In the genomic region with DNA sequence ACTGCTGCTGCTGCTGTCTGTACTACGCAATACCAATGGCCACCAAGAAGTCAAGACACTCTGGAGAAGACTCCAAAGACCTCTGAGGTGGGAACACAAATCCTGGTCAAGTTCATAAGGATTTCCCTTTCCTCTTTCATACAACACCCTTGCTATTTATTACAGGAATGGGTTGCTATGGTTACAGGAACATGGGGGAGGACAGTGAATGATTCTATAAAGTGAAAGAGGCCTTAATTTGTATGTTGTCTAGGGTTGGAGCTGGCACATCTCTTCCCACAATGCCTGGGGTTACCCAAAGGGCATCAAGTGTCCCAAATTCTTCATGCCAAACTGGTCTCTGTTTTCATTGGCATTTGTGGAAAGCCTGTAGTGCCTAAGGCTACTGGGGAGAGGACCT, we compare ENCODE assay signal across 19 cellular contexts. TPM values are rescaled to one million over a fixed set of nuclear protein-coding genes. Genes with fewer than 3 reads are reported as not detected.
DNase-seq lines count a peak whose midpoint lies in the region; ATAC-seq, FAIRE-seq and TF ChIP-seq lines count a peak whose summit lies in the region.
"Had no signal": no experiment of that assay in that cellular context is flagged by ENCODE, and none has a peak within 500 bp of the region (broad histone marks: within the 10 kb centered on the region; RNA-seq: fewer than 3 reads in every experiment).

No MANE protein-coding gene starts in this region.

- H4K20me1 ChIP-seq in GM23248 (ENCODE audit: insufficient read depth) (no peaks in the 10 kb centered on the region), endothelial cell of umbilical vein (replicated peaks; ENCODE audit: control insufficient read depth, extremely low read depth, insufficient read depth, low read length) (no peaks in the 10 kb centered on the region)

- H2AFZ ChIP-seq in GM23248 (no peak overlapping the region), endothelial cell of umbilical vein (ENCODE audit: low read depth, low read length) (no peak overlapping the region)

- H3K27ac ChIP-seq in GM23248 (no peak overlapping the region), endothelial cell of umbilical vein (ENCODE audit: insufficient read depth, low read depth, low read length) (no peak overlapping the region), heart left ventricle (no peak overlapping the region)
- H3K27ac ChIP-seq: KMS-11, Peyer's patch had no signal

- TF ChIP-seq POLR2A in endothelial cell of umbilical vein (IDR thresholded peaks at IDR 0.05; ENCODE audit: low read depth, low read length) (no peak), lower leg skin (IDR thresholded peaks at IDR 0.05) (no peak), heart left ventricle (IDR thresholded peaks at IDR 0.05) (no peak)

- POLR2A ChIA-PET in endothelial cell of umbilical vein (lab: Charles Lee) = no interaction called here

- peaks cover 11% of the 10 kb centered on the region for H3F3A ChIP-seq in GM23248 (ENCODE audit: insufficient read depth)

- H3K4me1 ChIP-seq in GM23248 (ENCODE audit: insufficient read depth) = peaks cover 13% of the 10 kb centered on the region; the same call in 1 of the 2 replicates
- H3K4me1 ChIP-seq in endothelial cell of umbilical vein (ENCODE audit: control insufficient read depth, extremely low read depth, insufficient read depth, low read length) = no peaks in the 10 kb centered on the region
- no peaks in the 10 kb centered on the region for H3K4me1 ChIP-seq in heart left ventricle
- H3K4me1 ChIP-seq: Peyer's patch had no signal

- no peaks in the 10 kb centered on the region for H3K36me3 ChIP-seq in GM23248 (ENCODE audit: low read depth)
- H3K36me3 ChIP-seq in endothelial cell of umbilical vein (ENCODE audit: control insufficient read depth in 2 of 2, extremely low read depth in 1 of 2, insufficient read depth in 2 of 2, low read length in 2 of 2) = no peaks in the 10 kb centered on the region
- H3K36me3 ChIP-seq in heart left ventricle = no peaks in the 10 kb centered on the region
- H3K36me3 ChIP-seq: Peyer's patch had no signal

- no peaks in the 10 kb centered on the region for H3K36me3 Mint-ChIP-seq in T-helper 17 cell (ENCODE audit: low read depth)
- H3K36me3 Mint-ChIP-seq: CD4-positive, CD25-positive, alpha-beta regulatory T cell had no signal

- H3K9ac ChIP-seq in GM23248 = no peak overlapping the region
- no peak overlapping the region for H3K9ac ChIP-seq in endothelial cell of umbilical vein (replicated peaks; ENCODE audit: extremely low read depth, insufficient read depth, low read length)
- H3K9ac ChIP-seq: KMS-11, SK-N-SH had no signal

- no TSS peak for BruUV-seq in endothelial cell of umbilical vein (replicated peaks; lab: Mats Ljungman, UMichigan)

- WGBS in GM23248 (ENCODE audit: low coverage in 1 of 2, low lambda C conversion rate in 2 of 2, missing lambda C conversion rate in 2 of 2), 2 experiments = 97 to 100% methylated on average over 1 of the region's 1 CpG
- WGBS in lower leg skin, 2 donors = 83 to 100% methylated on average over 1 of the region's 1 CpG
- 37 to 86% (median 79%) methylated on average over 1 of the region's 1 CpG for WGBS in heart left ventricle, 4 donors

- no peaks in the 10 kb centered on the region for H3K9me1 ChIP-seq in endothelial cell of umbilical vein (replicated peaks; ENCODE audit: control insufficient read depth, extremely low read depth, insufficient read depth, low read length)

- DNase-seq in GM23248 (peak; percentile 32), T-helper 17 cell (no peak), endothelial cell of umbilical vein (ENCODE audit: low read depth, low spot score) (peak; percentile 18), renal cortical epithelial cell (ENCODE audit: low read depth) (peak; percentile 12), lower leg skin (ENCODE audit: low spot score in 2 of 2) (no peak), heart left ventricle (no peak)
- DNase-seq: AML-193; CD4-positive, CD25-positive, alpha-beta regulatory T cell; NCI-H1092; NCI-H146; NCI-H2081; NCI-H2227 treated with DMSO at 0.1 percent for 48 hours; NCI-H524 treated with DMSO at 0.1 percent for 48 hours; Peyer's patch; Right ventricle myocardium superior; SK-N-SH had no signal

- FAIRE-seq in endothelial cell of umbilical vein (lab: Jason Lieb, UNC) = no peak

- H3K27ac Mint-ChIP-seq in T-helper 17 cell = peak overlapping the region; percentile 14

- no peaks in the 10 kb centered on the region for H3K9me3 ChIP-seq in GM23248 (ENCODE audit: low read depth)
- H3K9me3 ChIP-seq in T-helper 17 cell (ENCODE audit: control insufficient read depth, low read length, poor library complexity, severe bottlenecking) = no peaks in the 10 kb centered on the region
- H3K9me3 ChIP-seq in endothelial cell of umbilical vein (replicated peaks; ENCODE audit: control insufficient read depth, insufficient read depth, low read length) = no peaks in the 10 kb centered on the region
- no peaks in the 10 kb centered on the region for H3K9me3 ChIP-seq in heart left ventricle
- H3K9me3 ChIP-seq: Peyer's patch, SK-N-SH had no signal

- dilution Hi-C loops in endothelial cell of umbilical vein (cut with MboI; ENCODE audit: extremely low pct_ligation_motif_present, low sequenced_read_pairs) = no loop called here

- no peaks in the 10 kb centered on the region for H3K9me2 ChIP-seq in GM23248 (ENCODE audit: insufficient read depth)
- H3K9me2 ChIP-seq: SK-N-SH had no signal

- no peaks in the 10 kb centered on the region for H3K4me1 Mint-ChIP-seq in T-helper 17 cell
- H3K4me1 Mint-ChIP-seq: CD4-positive, CD25-positive, alpha-beta regulatory T cell had no signal

- CTCF ChIA-PET in endothelial cell of umbilical vein (lab: Charles Lee) = interaction anchor here (1.1 to 4.3 kb wide), 5 partner anchors 8 to 86 kb away, joined by 5 to 40 read pairs (median 8); partner anchors contain the start of gene SEC14L2

- no peaks in the 10 kb centered on the region for H3K27me3 ChIP-seq in GM23248 (replicated peaks; ENCODE audit: insufficient read depth)
- H3K27me3 ChIP-seq in endothelial cell of umbilical vein (ENCODE audit: control insufficient read depth in 2 of 2, insufficient read depth in 2 of 2, low read length in 2 of 2) = peaks cover 0 to 2% of the 10 kb centered on the region in 2 experiments
- H3K27me3 ChIP-seq in heart left ventricle = no peaks in the 10 kb centered on the region
- H3K27me3 ChIP-seq: Peyer's patch had no signal

- ATAC-seq in T-helper 17 cell (no peak), GM21717 (IDR thresholded peaks at IDR 0.05; ENCODE audit: unreplicated experiment) (no peak), heart left ventricle (no peak)

- H3K4me3 Mint-ChIP-seq in T-helper 17 cell = no peak overlapping the region
- H3K4me3 Mint-ChIP-seq: CD4-positive, CD25-positive, alpha-beta regulatory T cell had no signal

- H3K27me3 Mint-ChIP-seq in T-helper 17 cell = peaks cover 20% of the 10 kb centered on the region

- H3K4me3 ChIP-seq in GM23248 = no peak overlapping the region
- H3K4me3 ChIP-seq in endothelial cell of umbilical vein (replicated peaks in 1 of 3; ENCODE audit: insufficient read depth in 1 of 3, low read depth in 1 of 3, low read length in 3 of 3) = no peak overlapping the region
- no peak overlapping the region for H3K4me3 ChIP-seq in lower leg skin (ENCODE audit: low read depth, poor library complexity, severe bottlenecking)
- H3K4me3 ChIP-seq in heart left ventricle = no peak overlapping the region
- H3K4me3 ChIP-seq: Peyer's patch had no signal

- in situ Hi-C loops in GM23248 (cut with MboI) = no loop called here

- intact Hi-C loops in endothelial cell of umbilical vein (cut with micrococcal nuclease) = no loop called here
- intact Hi-C loops in lower leg skin (cut with DNase I; ENCODE audit: low total_unique reads) = loop anchor here (10.0 kb wide), 1 partner anchor 218 kb away; the partner anchor contains the start of gene OSM
- intact Hi-C loops in heart left ventricle (cut with DNase I) = loop anchor here in 4 of 10 donors (5.0 to 10.0 kb wide), 3 partner anchors 91 to 376 kb away; partner anchors contain the start of gene OSM (in 2 of the 4)

- no peak for TF ChIP-seq CTCF in endothelial cell of umbilical vein (IDR thresholded peaks at IDR 0.05; ENCODE audit: extremely low read depth in 1 of 2, insufficient read depth in 1 of 2, low read depth in 1 of 2, low read length in 2 of 2)
- no peak for TF ChIP-seq CTCF in lower leg skin (IDR thresholded peaks at IDR 0.05)
- TF ChIP-seq CTCF in heart left ventricle (IDR thresholded peaks at IDR 0.05) = no peak

- H3K79me2 ChIP-seq in GM23248 (ENCODE audit: insufficient read depth) (no peaks in the 10 kb centered on the region), endothelial cell of umbilical vein (ENCODE audit: control insufficient read depth, insufficient read depth, low read length) (no peaks in the 10 kb centered on the region)

- H3K4me2 ChIP-seq in GM23248 (ENCODE audit: unreplicated experiment) (no peak overlapping the region), endothelial cell of umbilical vein (ENCODE audit: insufficient read depth, low read length) (no peak overlapping the region)
- H3K4me2 ChIP-seq: KMS-11, SK-N-SH had no signal

RNA-seq across cellular contexts. Expression of gene SEC14L3, which starts 11.4 kb away (rescaled TPM):
- not detected in 2 replicates for total RNA-seq in GM23248 (2014; rRNA removed; shearing (Covaris generic))
- polyA plus RNA-seq in GM23248 (2016; fragmentation: Nextera tagmentation; extraction: Ambion mirVana) (not detected in 2 replicates), endothelial cell of umbilical vein (not detected in 2 replicates), heart left ventricle (not detected)
- total RNA-seq in T-helper 17 cell (not detected), endothelial cell of umbilical vein (not detected in 2 replicates), renal cortical epithelial cell (not detected in 2 replicates), lower leg skin (under 1 TPM in 1 of 4 donors, not detected in 3; 0.25 TPM), heart left ventricle (not detected)
- not detected in 2 replicates for polyA plus RNA-seq in endothelial cell of umbilical vein (2011; cell fraction: cytosol; rRNA removed)
- polyA plus RNA-seq in endothelial cell of umbilical vein (2011; cell fraction: nucleus; rRNA removed) = not detected in 2 replicates
- polyA plus RNA-seq in endothelial cell of umbilical vein (2012) = not detected in 2 replicates
- polyA minus RNA-seq in endothelial cell of umbilical vein = not detected in 2 replicates
- not detected for polyA minus RNA-seq in endothelial cell of umbilical vein (2011; cell fraction: cytosol; rRNA and poly(A)+ RNA removed)
- not detected in 2 replicates for polyA minus RNA-seq in endothelial cell of umbilical vein (2011; cell fraction: nucleus; rRNA and poly(A)+ RNA removed)
- total RNA-seq: CD4-positive, CD25-positive, alpha-beta regulatory T cell; MCF 10A; Peyer's patch; Right ventricle myocardium superior had no signal
- polyA plus RNA-seq: CD4-positive, CD25-positive, alpha-beta regulatory T cell; SK-N-SH had no signal

RNA-seq across cellular contexts. Expression of gene SEC14L4, which starts 22.3 kb away (rescaled TPM):
- total RNA-seq in GM23248 (2014; rRNA removed; shearing (Covaris generic)) = under 0.01 and 0.25 TPM in 2 replicates
- polyA plus RNA-seq in GM23248 (2016; fragmentation: Nextera tagmentation; extraction: Ambion mirVana) = 0.16 and 0.34 TPM in 2 replicates
- total RNA-seq in T-helper 17 cell = not detected
- not detected in 2 replicates for total RNA-seq in endothelial cell of umbilical vein
- polyA plus RNA-seq in endothelial cell of umbilical vein = not detected in 2 replicates
- polyA plus RNA-seq in endothelial cell of umbilical vein (2011; cell fraction: cytosol; rRNA removed) = not detected in 2 replicates
- not detected in 2 replicates for polyA plus RNA-seq in endothelial cell of umbilical vein (2011; cell fraction: nucleus; rRNA removed)
- not detected in 2 replicates for polyA plus RNA-seq in endothelial cell of umbilical vein (2012)
- not detected in 2 replicates for polyA minus RNA-seq in endothelial cell of umbilical vein
- 2.3 TPM for polyA minus RNA-seq in endothelial cell of umbilical vein (2011; cell fraction: cytosol; rRNA and poly(A)+ RNA removed)
- not detected in 2 replicates for polyA minus RNA-seq in endothelial cell of umbilical vein (2011; cell fraction: nucleus; rRNA and poly(A)+ RNA removed)
- 1.2 TPM in 1 of 2 replicates, not detected in the other for total RNA-seq in renal cortical epithelial cell
- 1 to 10 TPM in 2 of 4 donors, under 1 TPM in 1, not detected in 1; 0.08 to 2.6 (median 1.4) TPM for total RNA-seq in lower leg skin
- total RNA-seq in heart left ventricle = under 1 TPM in 1 of 9 donors, not detected in 8; 0.27 TPM
- not detected for polyA plus RNA-seq in heart left ventricle
- total RNA-seq: CD4-positive, CD25-positive, alpha-beta regulatory T cell; MCF 10A; Peyer's patch; Right ventricle myocardium superior had no signal
- polyA plus RNA-seq: CD4-positive, CD25-positive, alpha-beta regulatory T cell; SK-N-SH had no signal

RNA-seq across cellular contexts. Expression of gene MTFP1, which starts 57.6 kb away (rescaled TPM):
- 6.6 and 18.3 TPM in 2 replicates for total RNA-seq in GM23248 (2014; rRNA removed; shearing (Covaris generic))
- polyA plus RNA-seq in GM23248 (2016; fragmentation: Nextera tagmentation; extraction: Ambion mirVana) (8.1 and 8.5 TPM in 2 replicates), endothelial cell of umbilical vein (41.9 and 55.4 TPM in 2 replicates), heart left ventricle (100 to 1,000 TPM in 1 of 2 donors, 10 to 100 TPM in 1; 36.2 to 139 TPM)
- total RNA-seq in T-helper 17 cell (10 to 100 TPM; 54.3 to 69.4 TPM), endothelial cell of umbilical vein (30.3 and 33.9 TPM in 2 replicates), renal cortical epithelial cell (26.5 and 45.3 TPM in 2 replicates), lower leg skin (10 to 100 TPM in 1 of 4 donors, 1 to 10 TPM in 3; 5.2 to 13.3 (median 8.7) TPM), heart left ventricle (10 to 100 TPM in 7 of 9 donors, 1 to 10 TPM in 2; 5.0 to 44.0 (median 15.9) TPM)
- polyA plus RNA-seq in endothelial cell of umbilical vein (2011; cell fraction: cytosol; rRNA removed) = 30.6 and 32.7 TPM in 2 replicates
- polyA plus RNA-seq in endothelial cell of umbilical vein (2011; cell fraction: nucleus; rRNA removed) = 20.6 and 21.5 TPM in 2 replicates
- 19.4 and 24.2 TPM in 2 replicates for polyA plus RNA-seq in endothelial cell of umbilical vein (2012)
- 10.8 and 20.8 TPM in 2 replicates for polyA minus RNA-seq in endothelial cell of umbilical vein
- polyA minus RNA-seq in endothelial cell of umbilical vein (2011; cell fraction: cytosol; rRNA and poly(A)+ RNA removed) = 35.0 TPM
- polyA minus RNA-seq in endothelial cell of umbilical vein (2011; cell fraction: nucleus; rRNA and poly(A)+ RNA removed) = 18.0 and 18.9 TPM in 2 replicates

Comparison
In these comparisons a context has a peak if more than half of its experiments do, and no peak if none do; other contexts are left out.
1. DNase-seq: peak in GM23248 (single experiment), endothelial cell of umbilical vein (single experiment) and renal cortical epithelial cell (single experiment); none in T-helper 17 cell (0 of 3), lower leg skin (0 of 2) and heart left ventricle (0 of 5).